Comparison of ENCODE assay signal across 37 cellular contexts in genomic region chr13:60013166-60013565, GRCh38.
"Had no signal": no experiment of that assay in that cellular context is flagged by ENCODE, and none has a peak within 500 bp of the region (broad histone marks: within the 10 kb centered on the region; RNA-seq: fewer than 3 reads in every experiment).

No MANE protein-coding gene starts in this region.

- H3K4me3 ChIP-seq: ascending aorta, cardiac muscle cell, MG63 had no signal

- H3K27ac ChIP-seq: ascending aorta, RWPE1, WERI-Rb-1 had no signal

- H3K27me3 Mint-ChIP-seq: activated CD4-positive, alpha-beta memory T cell treated with anti-CD3 and anti-CD28 coated beads, Interleukin-2, amount 10 ng/mL, durations not matched to agents 7 days and 5 days; activated CD8-positive, alpha-beta memory T cell treated with anti-CD3 and anti-CD28 coated beads, Interleukin-2, amount 10 ng/mL, durations not matched to agents 7 days and 5 days; activated naive CD4-positive, alpha-beta T cell treated with anti-CD3 and anti-CD28 coated beads, Interleukin-2, amount 50 U/mL, for 24 hours; activated naive CD8-positive, alpha-beta T cell treated with anti-CD3 and anti-CD28 coated beads, Interleukin-2, amount 10 ng/mL, durations not matched to agents 7 days and 5 days; activated T-helper 17 cell treated with anti-CD3 and anti-CD28 coated beads, Interleukin-2, amount 50 U/mL, for 72 hours; central memory CD8-positive, alpha-beta T cell had no signal

- H3K4me3 Mint-ChIP-seq: activated CD4-positive, alpha-beta memory T cell treated with anti-CD3 and anti-CD28 coated beads, Interleukin-2, amount 10 ng/mL, durations not matched to agents 7 days and 5 days; activated CD8-positive, alpha-beta memory T cell treated with anti-CD3 and anti-CD28 coated beads, Interleukin-2, amount 10 ng/mL, durations not matched to agents 7 days and 5 days; activated naive CD4-positive, alpha-beta T cell treated with anti-CD3 and anti-CD28 coated beads, Interleukin-2, amount 50 U/mL, for 24 hours; activated naive CD8-positive, alpha-beta T cell treated with anti-CD3 and anti-CD28 coated beads, Interleukin-2, amount 10 ng/mL, durations not matched to agents 7 days and 5 days; activated T-helper 17 cell treated with anti-CD3 and anti-CD28 coated beads, Interleukin-2, amount 50 U/mL, for 72 hours; central memory CD8-positive, alpha-beta T cell had no signal

- H3K36me3 ChIP-seq: ascending aorta, cardiac muscle cell, WERI-Rb-1 had no signal

- DNase-seq: activated CD4-positive, alpha-beta memory T cell treated with anti-CD3 and anti-CD28 coated beads, Interleukin-2, amount 10 ng/mL, durations not matched to agents 7 days and 5 days; activated CD4-positive, alpha-beta T cell treated with anti-CD3 and anti-CD28 coated beads for 1 hour; activated CD4-positive, alpha-beta T cell treated with anti-CD3 and anti-CD28 coated beads for 48 hours; activated CD4-positive, CD25-positive, alpha-beta regulatory T cell; activated CD8-positive, alpha-beta memory T cell treated with anti-CD3 and anti-CD28 coated beads for 24 hours; activated CD8-positive, alpha-beta memory T cell treated with anti-CD3 and anti-CD28 coated beads, Interleukin-2, amount 10 ng/mL, durations not matched to agents 7 days and 5 days; activated CD8-positive, alpha-beta memory T cell treated with anti-CD3 and anti-CD28 coated beads, Interleukin-2, amount 50 U/mL, for 48 hours; activated gamma-delta T cell; activated naive CD4-positive, alpha-beta T cell treated with Interleukin-2 at 50 U/mL for 16 hours; activated naive CD8-positive, alpha-beta T cell treated with anti-CD3 and anti-CD28 coated beads, Interleukin-2, amount 10 ng/mL, durations not matched to agents 7 days and 5 days; activated T-cell treated with anti-CD3 and anti-CD28 coated beads, Interleukin-2, amount 50 U/mL, for 48 hours; amygdala; Kasumi-1; MG63; NCI-H1048; NCI-H1105 treated with DMSO at 0.1 percent for 48 hours; NCI-H1436; NCI-H1694; NCI-H1930; NCI-H2081 treated with DMSO at 0.1 percent for 48 hours; NCI-H226; NCI-H446 treated with DMSO at 0.1 percent for 48 hours; NCI-H524; NK-92 treated with Interleukin-12 subunit alpha and Interleukin-12 subunit beta, amount 100 ng/mL, for 24 hours; SIG-M5; SW 1271; T-helper 1 cell; T-helper 2 cell; T-helper 9 cell; WERI-Rb-1 had no signal

- H3K36me3 Mint-ChIP-seq: activated naive CD4-positive, alpha-beta T cell treated with anti-CD3 and anti-CD28 coated beads, Interleukin-2, amount 50 U/mL, for 24 hours had no signal

- ATAC-seq: activated CD8-positive, alpha-beta memory T cell treated with anti-CD3 and anti-CD28 coated beads, Interleukin-2, amount 10 ng/mL, durations not matched to agents 7 days and 5 days; activated T-helper 17 cell treated with anti-CD3 and anti-CD28 coated beads, Interleukin-2, amount 50 U/mL, for 72 hours; Right ventricle myocardium inferior had no signal

- H3K4me1 Mint-ChIP-seq: activated CD4-positive, alpha-beta memory T cell treated with anti-CD3 and anti-CD28 coated beads, Interleukin-2, amount 10 ng/mL, durations not matched to agents 7 days and 5 days; activated CD8-positive, alpha-beta memory T cell treated with anti-CD3 and anti-CD28 coated beads, Interleukin-2, amount 10 ng/mL, durations not matched to agents 7 days and 5 days; activated naive CD4-positive, alpha-beta T cell treated with anti-CD3 and anti-CD28 coated beads, Interleukin-2, amount 50 U/mL, for 24 hours; activated T-helper 17 cell treated with anti-CD3 and anti-CD28 coated beads, Interleukin-2, amount 50 U/mL, for 72 hours; central memory CD8-positive, alpha-beta T cell had no signal

- H3K27ac Mint-ChIP-seq: activated CD4-positive, alpha-beta memory T cell treated with anti-CD3 and anti-CD28 coated beads, Interleukin-2, amount 10 ng/mL, durations not matched to agents 7 days and 5 days; activated CD8-positive, alpha-beta memory T cell treated with anti-CD3 and anti-CD28 coated beads, Interleukin-2, amount 10 ng/mL, durations not matched to agents 7 days and 5 days; activated naive CD4-positive, alpha-beta T cell treated with anti-CD3 and anti-CD28 coated beads, Interleukin-2, amount 50 U/mL, for 24 hours; activated naive CD8-positive, alpha-beta T cell treated with anti-CD3 and anti-CD28 coated beads, Interleukin-2, amount 10 ng/mL, durations not matched to agents 7 days and 5 days; activated T-helper 17 cell treated with anti-CD3 and anti-CD28 coated beads, Interleukin-2, amount 50 U/mL, for 72 hours had no signal

- H3K9me3 ChIP-seq: ascending aorta, MG63 had no signal

- H3K9me3 Mint-ChIP-seq: activated CD4-positive, alpha-beta memory T cell treated with anti-CD3 and anti-CD28 coated beads, Interleukin-2, amount 10 ng/mL, durations not matched to agents 7 days and 5 days; activated naive CD4-positive, alpha-beta T cell treated with anti-CD3 and anti-CD28 coated beads, Interleukin-2, amount 50 U/mL, for 24 hours; activated naive CD8-positive, alpha-beta T cell treated with anti-CD3 and anti-CD28 coated beads, Interleukin-2, amount 10 ng/mL, durations not matched to agents 7 days and 5 days; activated T-helper 17 cell treated with anti-CD3 and anti-CD28 coated beads, Interleukin-2, amount 50 U/mL, for 72 hours; central memory CD8-positive, alpha-beta T cell had no signal

- H3K27me3 ChIP-seq: ascending aorta, cardiac muscle cell, MG63 had no signal

- H3K4me1 ChIP-seq: ascending aorta had no signal
